3 cellular contexts compared by ENCODE assay signal in genomic region chr13:79612604-79613003, GRCh38.
"Had no signal": no experiment of that assay in that cellular context is flagged by ENCODE, and none has a peak within 500 bp of the region (broad histone marks: within the 10 kb centered on the region; RNA-seq: fewer than 3 reads in every experiment).

No MANE protein-coding gene starts in this region.

- DNase-seq: GDM1, GF-D8 had no signal

- H3K4me3 ChIP-seq: GM12878 had no signal
